Comparison of ENCODE assay signal across 8 cellular contexts in genomic region chr2:177212895-177213856, GRCh38. TPM values are rescaled to one million over a fixed set of nuclear protein-coding genes. Genes with fewer than 3 reads are reported as not detected.
DNase-seq lines count a peak whose midpoint lies in the region; ATAC-seq and TF ChIP-seq lines count a peak whose summit lies in the region.

No MANE protein-coding gene starts in this region.

- under 1% methylated on average over 74 of the region's 74 CpGs for WGBS in liver

- peak overlapping the region; percentile 100 for H3K27ac ChIP-seq in liver (ENCODE audit: low read depth in 1 of 2, low read length in 2 of 2)

- H3K9me3 ChIP-seq in liver (ENCODE audit: control insufficient read depth in 4 of 4, low read length in 3 of 4) = no peaks in the 10 kb centered on the region

- H3K36me3 ChIP-seq in liver (ENCODE audit: control insufficient read depth in 4 of 4, insufficient read depth in 3 of 4, low read depth in 1 of 4, low read length in 3 of 4) = peaks cover 4 to 24% (median 17%) of the 10 kb centered on the region in 4 donors

- peak; percentile 37 to 49 for TF ChIP-seq RAD21 in liver (IDR thresholded peaks at IDR 0.05)

- peaks cover 49% of the 10 kb centered on the region for H3K4me1 Mint-ChIP-seq in activated CD4-positive, alpha-beta T cell treated with anti-CD3 and anti-CD28 coated beads, Interleukin-2, amount 10 ng/mL, durations not matched to agents 7 days and 5 days

- POLR2A ChIA-PET in activated CD4-positive, alpha-beta T cell treated with anti-CD3 and anti-CD28 coated beads, Interleukin-2, amount 10 ng/mL, durations not matched to agents 7 days and 5 days (lab: Charles Lee) = interaction anchor here (1.2 to 1.5 kb wide), 2 partner anchors 50 to 52 kb away, joined by 4 to 11 read pairs; partner anchors contain the start of gene NFE2L2

- no peaks in the 10 kb centered on the region for H3K27me3 Mint-ChIP-seq in activated CD4-positive, alpha-beta T cell treated with anti-CD3 and anti-CD28 coated beads, Interleukin-2, amount 10 ng/mL, durations not matched to agents 7 days and 5 days

- no peaks in the 10 kb centered on the region for H3K9me3 Mint-ChIP-seq in activated CD4-positive, alpha-beta T cell treated with anti-CD3 and anti-CD28 coated beads, Interleukin-2, amount 10 ng/mL, durations not matched to agents 7 days and 5 days

- CTCF ChIA-PET in activated CD4-positive, alpha-beta T cell treated with anti-CD3 and anti-CD28 coated beads, Interleukin-2, amount 10 ng/mL, durations not matched to agents 7 days and 5 days (lab: Charles Lee) = interaction anchor here (0.6 to 1.7 kb wide), 4 partner anchors 16 to 50 kb away, joined by 3 to 9 read pairs (median 4); no protein-coding TSS in a partner anchor

- H3K36me3 Mint-ChIP-seq in activated CD4-positive, alpha-beta T cell treated with anti-CD3 and anti-CD28 coated beads, Interleukin-2, amount 10 ng/mL, durations not matched to agents 7 days and 5 days (ENCODE audit: low read depth) = peaks cover 43% of the 10 kb centered on the region

- peak; percentile 52 to 98 (median 90) for DNase-seq in C1 segment of cervical spinal cord (lab: John Stamatoyannopoulos, UW)
- DNase-seq in NCI-H526 (lab: John Stamatoyannopoulos, UW) = peak; percentile 61 to 93
- DNase-seq in activated CD4-positive, alpha-beta T cell treated with anti-CD3 and anti-CD28 coated beads, Interleukin-2, amount 10 ng/mL, durations not matched to agents 7 days and 5 days = peak; percentile 93
- peak; percentile 87 for DNase-seq in dedifferentiated amniotic fluid mesenchymal stem cell (ENCODE audit: extremely low spot score)
- DNase-seq in stimulated activated CD4-positive, alpha-beta T cell treated with anti-CD3 and anti-CD28 coated beads, Interleukin-2, amount 100 ng/mL, for 48 hours = peak; percentile 92 to 93

- TF ChIP-seq CTCF in liver (IDR thresholded peaks at IDR 0.05; ENCODE audit: low read depth, low read length, missing input control) = no peak

- no peaks in the 10 kb centered on the region for H3K27me3 ChIP-seq in liver (ENCODE audit: control insufficient read depth in 4 of 4, insufficient read depth in 4 of 4, low read length in 3 of 4)

- peaks cover 6 to 31% (median 9%) of the 10 kb centered on the region in 4 donors for H3K4me1 ChIP-seq in liver (ENCODE audit: control insufficient read depth in 4 of 4, insufficient read depth in 4 of 4, low read length in 3 of 4)

- peak overlapping the region; percentile 72 to 95 (median 84) for H3K4me3 ChIP-seq in liver (ENCODE audit: low read depth in 1 of 3, low read length in 3 of 3)

- peak overlapping the region; percentile 95 to 96 for H3K9ac ChIP-seq in liver (ENCODE audit: low read depth in 1 of 2, low read length in 2 of 2)

- peak; percentile 45 for ATAC-seq in GM19328 (IDR thresholded peaks at IDR 0.05; ENCODE audit: unreplicated experiment)
- peak; percentile 48 for ATAC-seq in HG03460 (IDR thresholded peaks at IDR 0.05; ENCODE audit: unreplicated experiment)

- H3K4me3 Mint-ChIP-seq in activated CD4-positive, alpha-beta T cell treated with anti-CD3 and anti-CD28 coated beads, Interleukin-2, amount 10 ng/mL, durations not matched to agents 7 days and 5 days = peak overlapping the region; percentile 87

- H3K27ac Mint-ChIP-seq in activated CD4-positive, alpha-beta T cell treated with anti-CD3 and anti-CD28 coated beads, Interleukin-2, amount 10 ng/mL, durations not matched to agents 7 days and 5 days = peak overlapping the region; percentile 99

TF ChIP-seq in liver, 16 proteins besides CTCF, POLR2A, EP300 and RAD21:
- peak; percentile 98 for TF ChIP-seq YY1 (IDR thresholded peaks at IDR 0.05)
- TF ChIP-seq EGR1 (IDR thresholded peaks at IDR 0.05; ENCODE audit: low read depth in 2 of 2) = no peak
- TF ChIP-seq FOXA1 (IDR thresholded peaks at IDR 0.05) = no peak
- peak in 1 of 2 donors; percentile 7 for TF ChIP-seq HNF4A (conservative IDR thresholded peaks at IDR 0.05)
- TF ChIP-seq RXRA (IDR thresholded peaks at IDR 0.05) = no peak
- TF ChIP-seq, protein P1, sequence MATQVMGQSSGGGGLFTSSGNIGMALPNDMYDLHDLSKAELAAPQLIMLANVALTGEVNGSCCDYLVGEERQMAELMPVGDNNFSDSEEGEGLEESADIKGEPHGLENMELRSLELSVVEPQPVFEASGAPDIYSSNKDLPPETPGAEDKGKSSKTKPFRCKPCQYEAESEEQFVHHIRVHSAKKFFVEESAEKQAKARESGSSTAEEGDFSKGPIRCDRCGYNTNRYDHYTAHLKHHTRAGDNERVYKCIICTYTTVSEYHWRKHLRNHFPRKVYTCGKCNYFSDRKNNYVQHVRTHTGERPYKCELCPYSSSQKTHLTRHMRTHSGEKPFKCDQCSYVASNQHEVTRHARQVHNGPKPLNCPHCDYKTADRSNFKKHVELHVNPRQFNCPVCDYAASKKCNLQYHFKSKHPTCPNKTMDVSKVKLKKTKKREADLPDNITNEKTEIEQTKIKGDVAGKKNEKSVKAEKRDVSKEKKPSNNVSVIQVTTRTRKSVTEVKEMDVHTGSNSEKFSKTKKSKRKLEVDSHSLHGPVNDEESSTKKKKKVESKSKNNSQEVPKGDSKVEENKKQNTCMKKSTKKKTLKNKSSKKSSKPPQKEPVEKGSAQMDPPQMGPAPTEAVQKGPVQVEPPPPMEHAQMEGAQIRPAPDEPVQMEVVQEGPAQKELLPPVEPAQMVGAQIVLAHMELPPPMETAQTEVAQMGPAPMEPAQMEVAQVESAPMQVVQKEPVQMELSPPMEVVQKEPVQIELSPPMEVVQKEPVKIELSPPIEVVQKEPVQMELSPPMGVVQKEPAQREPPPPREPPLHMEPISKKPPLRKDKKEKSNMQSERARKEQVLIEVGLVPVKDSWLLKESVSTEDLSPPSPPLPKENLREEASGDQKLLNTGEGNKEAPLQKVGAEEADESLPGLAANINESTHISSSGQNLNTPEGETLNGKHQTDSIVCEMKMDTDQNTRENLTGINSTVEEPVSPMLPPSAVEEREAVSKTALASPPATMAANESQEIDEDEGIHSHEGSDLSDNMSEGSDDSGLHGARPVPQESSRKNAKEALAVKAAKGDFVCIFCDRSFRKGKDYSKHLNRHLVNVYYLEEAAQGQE (IDR thresholded peaks at IDR 0.05) = no peak
- TF ChIP-seq FOXA2 (IDR thresholded peaks at IDR 0.05) = no peak
- no peak for TF ChIP-seq HNF4G (IDR thresholded peaks at IDR 0.05)
- peak in 1 of 2 donors; percentile 14 for TF ChIP-seq GABPA (IDR thresholded peaks at IDR 0.05 in 1 of 2, conservative IDR thresholded peaks at IDR 0.05 in 1 of 2)
- peak; percentile 13 for TF ChIP-seq SP1 (IDR thresholded peaks at IDR 0.05)
- no peak for TF ChIP-seq TAF1 (conservative IDR thresholded peaks at IDR 0.05)
- TF ChIP-seq, protein P2, sequence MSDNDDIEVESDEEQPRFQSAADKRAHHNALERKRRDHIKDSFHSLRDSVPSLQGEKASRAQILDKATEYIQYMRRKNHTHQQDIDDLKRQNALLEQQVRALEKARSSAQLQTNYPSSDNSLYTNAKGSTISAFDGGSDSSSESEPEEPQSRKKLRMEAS (IDR thresholded peaks at IDR 0.05) = no peak
- TF ChIP-seq, protein P3, sequence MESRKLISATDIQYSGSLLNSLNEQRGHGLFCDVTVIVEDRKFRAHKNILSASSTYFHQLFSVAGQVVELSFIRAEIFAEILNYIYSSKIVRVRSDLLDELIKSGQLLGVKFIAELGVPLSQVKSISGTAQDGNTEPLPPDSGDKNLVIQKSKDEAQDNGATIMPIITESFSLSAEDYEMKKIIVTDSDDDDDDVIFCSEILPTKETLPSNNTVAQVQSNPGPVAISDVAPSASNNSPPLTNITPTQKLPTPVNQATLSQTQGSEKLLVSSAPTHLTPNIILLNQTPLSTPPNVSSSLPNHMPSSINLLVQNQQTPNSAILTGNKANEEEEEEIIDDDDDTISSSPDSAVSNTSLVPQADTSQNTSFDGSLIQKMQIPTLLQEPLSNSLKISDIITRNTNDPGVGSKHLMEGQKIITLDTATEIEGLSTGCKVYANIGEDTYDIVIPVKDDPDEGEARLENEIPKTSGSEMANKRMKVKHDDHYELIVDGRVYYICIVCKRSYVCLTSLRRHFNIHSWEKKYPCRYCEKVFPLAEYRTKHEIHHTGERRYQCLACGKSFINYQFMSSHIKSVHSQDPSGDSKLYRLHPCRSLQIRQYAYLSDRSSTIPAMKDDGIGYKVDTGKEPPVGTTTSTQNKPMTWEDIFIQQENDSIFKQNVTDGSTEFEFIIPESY (IDR thresholded peaks at IDR 0.05) = no peak
- TF ChIP-seq NR2F2 (IDR thresholded peaks at IDR 0.05) = no peak

RNA-seq across cellular contexts. Expression of gene HNRNPA3, which starts 0.6 kb away (rescaled TPM):
- total RNA-seq in activated CD4-positive, alpha-beta T cell treated with anti-CD3 and anti-CD28 coated beads, Interleukin-2, amount 10 ng/mL, durations not matched to agents 7 days and 5 days = 100 to 1,000 TPM; 312 to 318 TPM
- 10 to 100 TPM; 41.5 to 61.9 TPM for total RNA-seq in liver
- 10 to 100 TPM; 22.9 to 72.5 TPM for polyA plus RNA-seq in liver

RNA-seq across cellular contexts. Expression of gene NFE2L2, which starts 51.4 kb away (rescaled TPM):
- 10 to 100 TPM; 65.6 to 82.0 TPM for total RNA-seq in activated CD4-positive, alpha-beta T cell treated with anti-CD3 and anti-CD28 coated beads, Interleukin-2, amount 10 ng/mL, durations not matched to agents 7 days and 5 days
- total RNA-seq in liver = 10 to 100 TPM; 22.5 to 31.0 TPM
- 10 to 100 TPM; 26.8 to 27.4 TPM for polyA plus RNA-seq in liver

Comparison
In these comparisons a context has a peak if more than half of its experiments do, and no peak if none do; other contexts are left out.
1. Peak in every context shown above with its lines: DNase-seq, ATAC-seq, H3K4me3 ChIP-seq and H3K27ac ChIP-seq.
2. RNA of gene HNRNPA3, which starts 0.6 kb away (total RNA-seq): 312 to 318 TPM in activated CD4-positive, alpha-beta T cell treated with anti-CD3 and anti-CD28 coated beads, Interleukin-2, amount 10 ng/mL, durations not matched to agents 7 days and 5 days; 41.5 to 61.9 TPM in liver; every median in the first group is over 4 times any median in the second.